10 cellular contexts compared by ENCODE assay signal in the genomic region with DNA sequence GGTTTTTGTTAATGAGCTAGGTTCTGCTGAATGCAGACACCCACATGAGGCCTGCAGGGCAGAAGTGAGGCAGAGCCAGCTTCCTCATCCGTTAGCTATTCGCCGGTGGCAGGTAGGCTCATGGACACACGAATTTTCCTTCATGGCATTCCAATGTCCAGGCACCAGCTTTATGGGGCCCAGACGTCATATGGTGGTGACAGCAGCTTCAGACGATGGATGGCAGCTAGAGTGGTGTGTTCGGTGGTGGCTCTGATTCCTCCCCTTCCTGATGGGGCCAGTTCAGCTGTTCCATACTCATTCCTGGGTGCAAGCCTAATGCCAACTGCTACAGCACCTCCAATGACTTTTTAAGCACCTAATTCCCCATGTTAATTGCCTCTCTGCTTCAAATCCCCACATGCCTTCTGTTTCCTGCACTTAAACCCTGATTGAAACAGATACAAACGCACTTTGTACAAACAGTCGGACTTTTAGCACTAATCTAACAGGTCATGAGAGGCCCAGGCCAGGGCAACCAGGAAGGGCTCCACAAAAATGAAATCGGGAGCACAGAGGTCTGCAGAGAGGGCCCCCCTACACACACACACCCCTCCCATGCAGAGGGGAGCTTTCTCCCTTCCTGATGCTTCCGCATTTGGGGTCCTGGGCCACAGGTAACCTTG. TPM values are rescaled to one million over a fixed set of nuclear protein-coding genes. Genes with fewer than 3 reads are reported as not detected.
A peak's percentile ranks its signal among the peaks of the same experiment; 100 is the strongest.
DNase-seq lines count a peak whose midpoint lies in the region; ATAC-seq, FAIRE-seq and TF ChIP-seq lines count a peak whose summit lies in the region.
"Had no signal": no experiment of that assay in that cellular context is flagged by ENCODE, and none has a peak within 500 bp of the region (broad histone marks: within the 10 kb centered on the region; RNA-seq: fewer than 3 reads in every experiment).

No MANE protein-coding gene starts in this region.

- H2AFZ ChIP-seq in HepG2 (ENCODE audit: low read length) (no peak overlapping the region), endothelial cell of umbilical vein (ENCODE audit: low read depth, low read length) (peak overlapping the region; percentile 83)

- H3K4me2 ChIP-seq in HepG2 (ENCODE audit: low read depth, low read length) (peak overlapping the region; percentile 84), endothelial cell of umbilical vein (ENCODE audit: insufficient read depth, low read length) (peak overlapping the region; percentile 49)

- H3K79me2 ChIP-seq in HepG2 (ENCODE audit: insufficient read depth, low read length) (no peaks in the 10 kb centered on the region), endothelial cell of umbilical vein (ENCODE audit: control insufficient read depth, insufficient read depth, low read length) (no peaks in the 10 kb centered on the region)

- in situ Hi-C loops in HepG2 (cut with HindIII; ENCODE audit: extremely low pct_ligation_motif_present, low pct_unique_long_range_greater_than_20kb) = no loop called here

- H3K27me3 ChIP-seq in HepG2 (ENCODE audit: control insufficient read depth in 1 of 2, insufficient read depth in 2 of 2, low read length in 2 of 2) (peaks cover 0 to 13% of the 10 kb centered on the region in 2 experiments; a peak in 3 of 5 replicates), right lobe of liver (no peaks in the 10 kb centered on the region), endothelial cell of umbilical vein (ENCODE audit: control insufficient read depth in 2 of 2, insufficient read depth in 2 of 2, low read length in 2 of 2) (no peaks in the 10 kb centered on the region), aorta (ENCODE audit: control insufficient read depth in 1 of 2, insufficient read depth in 2 of 2, low read length in 1 of 2) (no peaks in the 10 kb centered on the region)

- CTCF ChIA-PET in HepG2 (lab: Yijun Ruan, JAX; ENCODE audit: low intra/inter-chr PET ratio, low total read pairs) = no interaction called here
- CTCF ChIA-PET in endothelial cell of umbilical vein (lab: Charles Lee) = interaction anchor here (1.0 to 2.8 kb wide), 10 partner anchors 11 to 296 kb away, joined by 3 to 15 read pairs (median 4); no protein-coding TSS in a partner anchor

- no TSS peak for BruUV-seq in HepG2 (replicated peaks; lab: Mats Ljungman, UMichigan)
- BruUV-seq in endothelial cell of umbilical vein (replicated peaks; lab: Mats Ljungman, UMichigan) = no TSS peak

- TF ChIP-seq POLR2A in HepG2 (IDR thresholded peaks at IDR 0.05; ENCODE audit: insufficient read depth in 1 of 2, low read depth in 2 of 2, low read length in 2 of 2) (no peak), right lobe of liver (IDR thresholded peaks at IDR 0.05) (no peak), endothelial cell of umbilical vein (IDR thresholded peaks at IDR 0.05; ENCODE audit: low read depth, low read length) (no peak)

- peaks cover 6% of the 10 kb centered on the region; the same call in 1 of the 2 replicates for H3K9me3 ChIP-seq in HepG2 (ENCODE audit: low read length)
- no peaks in the 10 kb centered on the region for H3K9me3 ChIP-seq in right lobe of liver
- H3K9me3 ChIP-seq in endothelial cell of umbilical vein (replicated peaks; ENCODE audit: control insufficient read depth, insufficient read depth, low read length) = no peaks in the 10 kb centered on the region
- H3K9me3 ChIP-seq in aorta (ENCODE audit: control insufficient read depth, low read length) = peaks cover 2% of the 10 kb centered on the region

- DNase-seq in HepG2 (ENCODE audit: low spot score) = no peak
- DNase-seq in right lobe of liver = no peak
- peak; percentile 34 for DNase-seq in SHP77 treated with DMSO at 0.1 percent for 48 hours (lab: John Stamatoyannopoulos, UW)
- no peak for DNase-seq in endothelial cell of umbilical vein (ENCODE audit: low read depth, low spot score)
- no peak for DNase-seq in aorta
- DNase-seq in putamen (ENCODE audit: low spot score) = no peak
- no peak for DNase-seq in NK-92 treated with Interleukin-12 subunit alpha and Interleukin-12 subunit beta, amount 100 ng/mL, for 24 hours (lab: John Stamatoyannopoulos, UW)
- DNase-seq in ureter (ENCODE audit: low spot score) = no peak
- DNase-seq: COR-L47 had no signal

- H3K9me1 ChIP-seq in endothelial cell of umbilical vein (replicated peaks; ENCODE audit: control insufficient read depth, extremely low read depth, insufficient read depth, low read length) = no peaks in the 10 kb centered on the region

- 43% methylated on average over 11 of the region's 11 CpGs for WGBS in HepG2 (ENCODE audit: low lambda C conversion rate)
- 34% methylated on average over 4 of the region's 11 CpGs for WGBS in right lobe of liver (ENCODE audit: insufficient coverage, low coverage, low lambda C conversion rate, missing lambda C conversion rate)
- 73 to 75% methylated on average over 11 of the region's 11 CpGs for whole genome bisulfite sequencing in aorta, 2 donors

- dilution Hi-C loops in endothelial cell of umbilical vein (cut with MboI; ENCODE audit: extremely low pct_ligation_motif_present, low sequenced_read_pairs) = no loop called here

- H3K27ac ChIP-seq in HepG2 (ENCODE audit: extremely low read length, insufficient read depth, low read length) (peak overlapping the region; percentile 62), right lobe of liver (no peak overlapping the region), endothelial cell of umbilical vein (ENCODE audit: insufficient read depth, low read depth, low read length) (peak overlapping the region; percentile 69), aorta (ENCODE audit: low read depth in 1 of 2, low read length in 2 of 2) (no peak overlapping the region)

- POLR2A ChIA-PET in HepG2 (lab: Yijun Ruan, JAX) = interaction anchor here (0.8 to 2.6 kb wide), 7 partner anchors 9 to 413 kb away, joined by 3 to 8 read pairs (median 6); partner anchors contain the start of gene UQCC2
- POLR2A ChIA-PET in endothelial cell of umbilical vein (lab: Charles Lee) = interaction anchor here (0.6 to 1.3 kb wide), 3 partner anchors 11 to 61 kb away, joined by 3 read pairs; no protein-coding TSS in a partner anchor

- H3K4me3 ChIP-seq in HepG2 (replicated peaks in 1 of 3; ENCODE audit: insufficient read depth in 1 of 3, low read depth in 2 of 3, low read length in 3 of 3) = peak overlapping the region in 2 of 3 experiments; percentile 0 to 57; a peak in 2 of 6 replicates
- H3K4me3 ChIP-seq in right lobe of liver = no peak overlapping the region
- no peak overlapping the region for H3K4me3 ChIP-seq in endothelial cell of umbilical vein (replicated peaks in 1 of 3; ENCODE audit: insufficient read depth in 1 of 3, low read depth in 1 of 3, low read length in 3 of 3)
- H3K4me3 ChIP-seq in aorta (ENCODE audit: low read length in 2 of 2) = no peak overlapping the region

- no peak for TF ChIP-seq EP300 in HepG2 (IDR thresholded peaks at IDR 0.05; ENCODE audit: low read depth in 2 of 2, low read length in 2 of 2)
- TF ChIP-seq EP300 in HepG2 (CRISPR knock-in tag; IDR thresholded peaks at IDR 0.05; ENCODE audit: borderline replicate concordance) = no peak

- H4K20me1 ChIP-seq in HepG2 (ENCODE audit: insufficient read depth, low read length) = no peaks in the 10 kb centered on the region
- no peaks in the 10 kb centered on the region for H4K20me1 ChIP-seq in endothelial cell of umbilical vein (replicated peaks; ENCODE audit: control insufficient read depth, extremely low read depth, insufficient read depth, low read length)

- H3K36me3 ChIP-seq in HepG2 (replicated peaks in 1 of 2; ENCODE audit: control insufficient read depth in 1 of 2, insufficient read depth in 2 of 2, low read length in 2 of 2) (no peaks in the 10 kb centered on the region), right lobe of liver (no peaks in the 10 kb centered on the region), endothelial cell of umbilical vein (ENCODE audit: control insufficient read depth in 2 of 2, extremely low read depth in 1 of 2, insufficient read depth in 2 of 2, low read length in 2 of 2) (no peaks in the 10 kb centered on the region), aorta (ENCODE audit: control insufficient read depth in 1 of 2, insufficient read depth in 2 of 2, low read length in 1 of 2) (no peaks in the 10 kb centered on the region)

- ATAC-seq in HepG2 (peak; percentile 33), right lobe of liver (no peak), aorta (ENCODE audit: low FRiP score) (peak; percentile 14)

- no peak for FAIRE-seq in HepG2 (lab: Jason Lieb, UNC)
- FAIRE-seq in endothelial cell of umbilical vein (lab: Jason Lieb, UNC) = no peak

- H3K4me1 ChIP-seq in HepG2 (ENCODE audit: insufficient read depth, low read length) = peaks cover 50% of the 10 kb centered on the region
- H3K4me1 ChIP-seq in right lobe of liver = peaks cover 0 to 12% (median 0%) of the 10 kb centered on the region in 4 donors
- H3K4me1 ChIP-seq in endothelial cell of umbilical vein (ENCODE audit: control insufficient read depth, extremely low read depth, insufficient read depth, low read length) = peaks cover 18% of the 10 kb centered on the region
- H3K4me1 ChIP-seq in aorta (ENCODE audit: control insufficient read depth in 1 of 2, insufficient read depth in 2 of 2, low read length in 2 of 2) = no peaks in the 10 kb centered on the region

- no peak for TF ChIP-seq CTCF in HepG2 (CRISPR knock-in tag; IDR thresholded peaks at IDR 0.05)
- no peak for TF ChIP-seq CTCF in right lobe of liver (IDR thresholded peaks at IDR 0.05)
- no peak for TF ChIP-seq CTCF in endothelial cell of umbilical vein (IDR thresholded peaks at IDR 0.05; ENCODE audit: extremely low read depth in 1 of 2, insufficient read depth in 1 of 2, low read depth in 1 of 2, low read length in 2 of 2)

- intact Hi-C loops in HepG2 (cut with micrococcal nuclease; ENCODE audit: unreplicated experiment) (no loop called here), right lobe of liver (cut with DNase I) (no loop called here), endothelial cell of umbilical vein (cut with micrococcal nuclease) (loop anchor here (2.0 kb wide), 3 partner anchors 27 to 69 kb away; no protein-coding TSS in a partner anchor), aorta (cut with DNase I) (no loop called here)

- H3K9ac ChIP-seq in HepG2 (ENCODE audit: insufficient read depth, low read depth, low read length) = peak overlapping the region; percentile 21; the same call in 1 of the 2 replicates
- H3K9ac ChIP-seq in endothelial cell of umbilical vein (replicated peaks; ENCODE audit: extremely low read depth, insufficient read depth, low read length) = peak overlapping the region; percentile 13

- TF ChIP-seq RAD21 in HepG2 (CRISPR knock-in tag; IDR thresholded peaks at IDR 0.05) = no peak

RNA-seq across cellular contexts. Expression of gene MLN, which starts 35.7 kb away (rescaled TPM):
- total RNA-seq in HepG2 (2016; rRNA removed; fragmentation: Illumina TruSeq; extraction: Trizol) (not detected in 2 replicates), right lobe of liver (not detected), endothelial cell of umbilical vein (not detected in 2 replicates), aorta (not detected), ureter (not detected)
- total RNA-seq in HepG2 (2016; cell fraction: cytosol; rRNA removed; fragmentation: Illumina TruSeq; extraction: Trizol; ENCODE audit: low read depth) = not detected in 2 replicates
- not detected in 2 replicates for total RNA-seq in HepG2 (2016; cell fraction: insoluble cytoplasmic fraction; rRNA removed; fragmentation: Illumina TruSeq; extraction: Trizol)
- not detected in 2 replicates for total RNA-seq in HepG2 (2016; cell fraction: membrane; rRNA removed; fragmentation: Illumina TruSeq; extraction: Trizol)
- total RNA-seq in HepG2 (2016; cell fraction: nucleus; rRNA removed; fragmentation: Illumina TruSeq; extraction: Trizol) = not detected in 2 replicates
- polyA plus RNA-seq in HepG2 (2011; rRNA removed) (not detected in 2 replicates), endothelial cell of umbilical vein (not detected in 2 replicates), aorta (1 to 10 TPM in 1 of 2 donors, not detected in 1; 2.6 TPM)
- polyA plus RNA-seq in HepG2 (2011; cell fraction: cytosol; rRNA removed) = not detected in 2 replicates
- not detected in 2 replicates for polyA plus RNA-seq in HepG2 (2011; cell fraction: nucleus; rRNA removed)
- not detected in 2 replicates for polyA plus RNA-seq in HepG2 (2012)
- polyA plus RNA-seq in HepG2 (2016; cell fraction: cytosol; fragmentation: Illumina TruSeq; extraction: Trizol; ENCODE audit: low read depth) = not detected in 2 replicates
- not detected in 2 replicates for polyA plus RNA-seq in HepG2 (2016; cell fraction: insoluble cytoplasmic fraction; fragmentation: Illumina TruSeq; extraction: Trizol; ENCODE audit: low read depth)
- not detected in 2 replicates for polyA plus RNA-seq in HepG2 (2016; cell fraction: membrane; fragmentation: Illumina TruSeq; extraction: Trizol; ENCODE audit: low read depth)
- polyA plus RNA-seq in HepG2 (2016; cell fraction: nucleus; fragmentation: Illumina TruSeq; extraction: Trizol; ENCODE audit: insufficient read depth, low read depth) = not detected in 2 replicates
- not detected in 2 replicates for polyA minus RNA-seq in HepG2 (2011; rRNA and poly(A)+ RNA removed; ENCODE audit: low replicate concordance)
- polyA minus RNA-seq in HepG2 (2011; cell fraction: cytosol; rRNA and poly(A)+ RNA removed) = not detected in 2 replicates
- not detected in 2 replicates for polyA minus RNA-seq in HepG2 (2011; cell fraction: nucleus; rRNA and poly(A)+ RNA removed)
- not detected in 2 replicates for polyA plus RNA-seq in endothelial cell of umbilical vein (2011; cell fraction: cytosol; rRNA removed)
- polyA plus RNA-seq in endothelial cell of umbilical vein (2011; cell fraction: nucleus; rRNA removed) = not detected in 2 replicates
- not detected in 2 replicates for polyA plus RNA-seq in endothelial cell of umbilical vein (2012)
- not detected in 2 replicates for polyA minus RNA-seq in endothelial cell of umbilical vein
- not detected for polyA minus RNA-seq in endothelial cell of umbilical vein (2011; cell fraction: cytosol; rRNA and poly(A)+ RNA removed)
- polyA minus RNA-seq in endothelial cell of umbilical vein (2011; cell fraction: nucleus; rRNA and poly(A)+ RNA removed) = not detected in 2 replicates
- total RNA-seq: left cardiac atrium had no signal

RNA-seq across cellular contexts. Expression of gene LEMD2, which starts 50.6 kb away (rescaled TPM):
- total RNA-seq in HepG2 (2016; rRNA removed; fragmentation: Illumina TruSeq; extraction: Trizol) = 17.9 and 45.2 TPM in 2 replicates
- 14.2 and 15.8 TPM in 2 replicates for total RNA-seq in HepG2 (2016; cell fraction: cytosol; rRNA removed; fragmentation: Illumina TruSeq; extraction: Trizol; ENCODE audit: low read depth)
- 16.3 and 48.1 TPM in 2 replicates for total RNA-seq in HepG2 (2016; cell fraction: insoluble cytoplasmic fraction; rRNA removed; fragmentation: Illumina TruSeq; extraction: Trizol)
- 19.9 and 22.2 TPM in 2 replicates for total RNA-seq in HepG2 (2016; cell fraction: membrane; rRNA removed; fragmentation: Illumina TruSeq; extraction: Trizol)
- 44.0 and 55.5 TPM in 2 replicates for total RNA-seq in HepG2 (2016; cell fraction: nucleus; rRNA removed; fragmentation: Illumina TruSeq; extraction: Trizol)
- 62.9 and 76.2 TPM in 2 replicates for polyA plus RNA-seq in HepG2 (2011; rRNA removed)
- polyA plus RNA-seq in HepG2 (2011; cell fraction: cytosol; rRNA removed) = 45.0 and 49.7 TPM in 2 replicates
- polyA plus RNA-seq in HepG2 (2011; cell fraction: nucleus; rRNA removed) = 115 and 140 TPM in 2 replicates
- polyA plus RNA-seq in HepG2 (2012) = 46.9 and 65.3 TPM in 2 replicates
- 6.6 and 7.4 TPM in 2 replicates for polyA plus RNA-seq in HepG2 (2016; cell fraction: cytosol; fragmentation: Illumina TruSeq; extraction: Trizol; ENCODE audit: low read depth)
- 14.0 and 18.6 TPM in 2 replicates for polyA plus RNA-seq in HepG2 (2016; cell fraction: insoluble cytoplasmic fraction; fragmentation: Illumina TruSeq; extraction: Trizol; ENCODE audit: low read depth)
- 12.6 and 12.8 TPM in 2 replicates for polyA plus RNA-seq in HepG2 (2016; cell fraction: membrane; fragmentation: Illumina TruSeq; extraction: Trizol; ENCODE audit: low read depth)
- 87.5 and 97.1 TPM in 2 replicates for polyA plus RNA-seq in HepG2 (2016; cell fraction: nucleus; fragmentation: Illumina TruSeq; extraction: Trizol; ENCODE audit: insufficient read depth, low read depth)
- 43.4 and 90.0 TPM in 2 replicates for polyA minus RNA-seq in HepG2 (2011; rRNA and poly(A)+ RNA removed; ENCODE audit: low replicate concordance)
- 30.7 and 35.8 TPM in 2 replicates for polyA minus RNA-seq in HepG2 (2011; cell fraction: cytosol; rRNA and poly(A)+ RNA removed)
- polyA minus RNA-seq in HepG2 (2011; cell fraction: nucleus; rRNA and poly(A)+ RNA removed) = 80.9 and 103 TPM in 2 replicates
- 10 to 100 TPM; 17.8 to 28.0 (median 21.8) TPM for total RNA-seq in right lobe of liver
- 81.8 and 84.3 TPM in 2 replicates for total RNA-seq in endothelial cell of umbilical vein
- polyA plus RNA-seq in endothelial cell of umbilical vein = 54.9 and 61.1 TPM in 2 replicates
- polyA plus RNA-seq in endothelial cell of umbilical vein (2011; cell fraction: cytosol; rRNA removed) = 51.9 and 65.9 TPM in 2 replicates
- 178 and 190 TPM in 2 replicates for polyA plus RNA-seq in endothelial cell of umbilical vein (2011; cell fraction: nucleus; rRNA removed)
- 38.6 and 40.5 TPM in 2 replicates for polyA plus RNA-seq in endothelial cell of umbilical vein (2012)
- 75.4 and 78.6 TPM in 2 replicates for polyA minus RNA-seq in endothelial cell of umbilical vein
- 18.9 TPM for polyA minus RNA-seq in endothelial cell of umbilical vein (2011; cell fraction: cytosol; rRNA and poly(A)+ RNA removed)
- 88.2 and 102 TPM in 2 replicates for polyA minus RNA-seq in endothelial cell of umbilical vein (2011; cell fraction: nucleus; rRNA and poly(A)+ RNA removed)
- total RNA-seq in aorta = 10 to 100 TPM; 46.6 to 59.8 TPM
- polyA plus RNA-seq in aorta = 10 to 100 TPM; 19.4 to 85.6 TPM
- total RNA-seq in ureter = 71.0 TPM

Comparison
In these comparisons a context has a peak if more than half of its experiments do, and no peak if none do; other contexts are left out.
1. ATAC-seq: peak in HepG2 (single experiment) and aorta (single experiment); none in right lobe of liver (0 of 4).
2. H3K27ac ChIP-seq: peak in HepG2 (single experiment) and endothelial cell of umbilical vein (single experiment); none in right lobe of liver (0 of 3) and aorta (0 of 2).
3. H3K4me3 ChIP-seq: peak in HepG2 (2 of 3); none in right lobe of liver (0 of 3), endothelial cell of umbilical vein (0 of 3) and aorta (0 of 2).